In genomic region chr7:99409192-99409572, GRCh38 we compare ENCODE assay signal across 8 cellular contexts. TPM values are rescaled to one million over a fixed set of nuclear protein-coding genes. Genes with fewer than 3 reads are reported as not detected.
DNase-seq lines count a peak whose midpoint lies in the region; ATAC-seq and TF ChIP-seq lines count a peak whose summit lies in the region.

No MANE protein-coding gene starts in this region.

- peaks cover 3% of the 10 kb centered on the region for H3K36me3 ChIP-seq in kidney epithelial cell (ENCODE audit: control insufficient read depth, insufficient read depth, low read length)

- peak overlapping the region; percentile 99 for H3K4me3 ChIP-seq in kidney epithelial cell (ENCODE audit: low read depth, low read length)

- no peak for DNase-seq in activated naive CD4-positive, alpha-beta T cell treated with anti-CD3 and anti-CD28 coated beads, Interleukin-2, amount 50 U/mL, for 72 hours (ENCODE audit: low spot score in 2 of 2)
- DNase-seq in kidney epithelial cell (ENCODE audit: low read depth) (no peak), substantia nigra (lab: John Stamatoyannopoulos, UW) (peak in 1 of 49 donors; percentile 30), EL (no peak), Ammon's horn (ENCODE audit: low spot score) (no peak)

- H3K27me3 ChIP-seq in kidney epithelial cell (ENCODE audit: control insufficient read depth, insufficient read depth, low read length) = no peaks in the 10 kb centered on the region

- H3K36me3 Mint-ChIP-seq in activated naive CD4-positive, alpha-beta T cell treated with anti-CD3 and anti-CD28 coated beads, Interleukin-2, amount 50 U/mL, for 72 hours = peaks cover 36 to 45% of the 10 kb centered on the region in 2 donors

- ATAC-seq in GM19023 (IDR thresholded peaks at IDR 0.05; ENCODE audit: unreplicated experiment) (peak; percentile 3), HG03135 (IDR thresholded peaks at IDR 0.05; ENCODE audit: unreplicated experiment) (peak; percentile 9), HG02981 (IDR thresholded peaks at IDR 0.05; ENCODE audit: unreplicated experiment) (no peak)
- ATAC-seq in activated naive CD4-positive, alpha-beta T cell treated with anti-CD3 and anti-CD28 coated beads, Interleukin-2, amount 50 U/mL, for 72 hours = peak; percentile 8 to 16

- peak overlapping the region; percentile 98 for H3K27ac ChIP-seq in substantia nigra (ENCODE audit: low read depth, low read length, poor library complexity, severe bottlenecking)

- H3K27ac Mint-ChIP-seq in activated naive CD4-positive, alpha-beta T cell treated with anti-CD3 and anti-CD28 coated beads, Interleukin-2, amount 50 U/mL, for 72 hours = peak overlapping the region; percentile 94 to 98

- TF ChIP-seq CTCF in kidney epithelial cell (IDR thresholded peaks at IDR 0.05; ENCODE audit: insufficient read depth, low read length, poor library complexity, severe bottlenecking) = no peak

- H3K9me3 Mint-ChIP-seq in activated naive CD4-positive, alpha-beta T cell treated with anti-CD3 and anti-CD28 coated beads, Interleukin-2, amount 50 U/mL, for 72 hours = no peaks in the 10 kb centered on the region

RNA-seq across cellular contexts. Expression of gene BUD31, which starts 0.4 kb away (rescaled TPM):
- 100 to 1,000 TPM; 131 to 135 TPM for total RNA-seq in activated naive CD4-positive, alpha-beta T cell treated with anti-CD3 and anti-CD28 coated beads, Interleukin-2, amount 50 U/mL, for 72 hours
- 146 and 153 TPM in 2 replicates for total RNA-seq in kidney epithelial cell

RNA-seq across cellular contexts. Expression of gene PDAP1, which starts 0.8 kb away (rescaled TPM):
- total RNA-seq in activated naive CD4-positive, alpha-beta T cell treated with anti-CD3 and anti-CD28 coated beads, Interleukin-2, amount 50 U/mL, for 72 hours = 100 to 1,000 TPM; 101 to 148 TPM
- total RNA-seq in kidney epithelial cell = 123 and 133 TPM in 2 replicates

RNA-seq across cellular contexts. Expression of gene PTCD1, which starts 29.4 kb away (rescaled TPM):
- 1 to 10 TPM; 4.4 to 4.5 TPM for total RNA-seq in activated naive CD4-positive, alpha-beta T cell treated with anti-CD3 and anti-CD28 coated beads, Interleukin-2, amount 50 U/mL, for 72 hours
- total RNA-seq in kidney epithelial cell = 5.6 and 13.2 TPM in 2 replicates

RNA-seq across cellular contexts. Expression of gene CPSF4, which starts 29.6 kb away (rescaled TPM):
- total RNA-seq in activated naive CD4-positive, alpha-beta T cell treated with anti-CD3 and anti-CD28 coated beads, Interleukin-2, amount 50 U/mL, for 72 hours = 10 to 100 TPM; 47.5 to 62.1 TPM
- total RNA-seq in kidney epithelial cell = 31.7 and 38.4 TPM in 2 replicates

RNA-seq across cellular contexts. Expression of gene ARPC1B, which starts 34.7 kb away (rescaled TPM):
- 100 to 1,000 TPM; 254 to 333 TPM for total RNA-seq in activated naive CD4-positive, alpha-beta T cell treated with anti-CD3 and anti-CD28 coated beads, Interleukin-2, amount 50 U/mL, for 72 hours
- total RNA-seq in kidney epithelial cell = 385 and 460 TPM in 2 replicates
